ENCODE assay signal across 13 cellular contexts in the genomic region with DNA sequence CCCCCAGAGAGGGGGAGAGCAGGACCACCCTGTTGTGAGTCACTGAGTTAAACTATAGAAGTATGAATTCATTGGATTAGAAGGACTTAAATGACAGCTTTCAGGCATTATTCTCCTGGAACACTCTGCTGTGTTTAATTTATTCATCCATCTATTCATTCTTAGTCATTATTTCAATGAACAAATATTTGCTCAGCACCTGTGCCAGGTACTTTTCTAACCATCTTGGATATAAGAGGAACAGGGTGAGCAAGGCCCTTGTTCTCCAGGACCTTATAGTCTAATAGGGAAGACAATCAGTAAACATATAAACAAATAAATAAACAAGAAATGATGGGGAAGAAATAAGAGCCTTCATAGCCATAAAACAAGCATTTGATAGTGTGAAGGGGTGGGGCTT.
"Had no signal": no experiment of that assay in that cellular context is flagged by ENCODE, and none has a peak within 500 bp of the region (broad histone marks: within the 10 kb centered on the region; RNA-seq: fewer than 3 reads in every experiment).

No MANE protein-coding gene starts in this region.

- H3K27ac ChIP-seq: body of pancreas, esophagus squamous epithelium, heart right ventricle had no signal

- DNase-seq: activated CD4-positive, alpha-beta T cell treated with anti-CD3 and anti-CD28 coated beads, Interleukin-2, amount 10 ng/mL, durations not matched to agents 24 days and 14 days; activated CD8-positive, alpha-beta T cell treated with anti-CD3 and anti-CD28 coated beads for 36 hours; activated naive CD4-positive, alpha-beta T cell; activated T-cell treated with anti-CD3 and anti-CD28 coated beads, Interleukin-2, amount 50 U/mL, for 1 hour; body of pancreas; dermis blood vessel endothelial cell; effector memory CD4-positive, alpha-beta T cell; esophagus squamous epithelium; heart right ventricle; left ventricle myocardium superior; occipital lobe; stimulated activated naive B cell treated with anti-CD40 and anti-IgM and Interleukin-4, amounts not matched to agents 10 μg/mL and 1 μg/mL and 100 μg/mL, for 72 hours had no signal

- H3K4me3 ChIP-seq: body of pancreas, esophagus squamous epithelium, heart right ventricle had no signal

- ATAC-seq: activated CD8-positive, alpha-beta T cell treated with anti-CD3 and anti-CD28 coated beads for 36 hours; activated T-helper 17 cell treated with anti-CD3 and anti-CD28 coated beads, Interleukin-2, amount 50 U/mL, for 72 hours; body of pancreas; heart right ventricle; left ventricle myocardium superior; stimulated activated naive B cell treated with anti-CD40 and anti-IgM and Interleukin-4, amounts not matched to agents 10 μg/mL and 1 μg/mL and 100 μg/mL, for 72 hours had no signal
